In the genomic region with DNA sequence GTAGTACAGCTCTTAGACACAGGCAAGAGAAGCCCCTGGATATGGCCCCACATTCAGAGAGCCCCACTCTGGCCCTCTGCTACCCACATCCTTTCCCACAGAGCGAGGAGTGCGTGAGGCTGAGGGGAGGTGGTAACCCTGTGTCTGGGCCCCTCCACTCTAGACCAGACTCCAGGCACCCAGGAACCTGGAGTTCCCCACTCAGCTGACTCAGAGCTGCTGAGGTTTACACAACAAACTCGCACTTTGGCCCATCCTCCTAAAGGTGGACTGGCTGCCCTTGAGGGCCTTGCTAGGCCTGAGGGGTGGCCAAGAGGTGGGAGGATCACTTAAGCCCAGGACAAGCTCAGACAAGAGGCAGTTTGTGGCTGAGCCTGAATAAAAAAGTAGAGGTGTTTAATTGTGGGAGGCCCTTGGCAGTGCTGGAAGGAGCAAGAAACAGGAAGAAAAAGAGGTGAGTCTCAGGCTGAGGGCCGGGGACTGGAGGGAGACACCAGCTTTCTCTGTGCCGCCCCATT, we compare ENCODE assay signal across 1 cellular context.
TF ChIP-seq lines count a peak whose summit lies in the region.

No MANE protein-coding gene starts in this region.

TF ChIP-seq in liver, 16 proteins besides CTCF, POLR2A, EP300 and RAD21 (continued from another document):
- TF ChIP-seq, protein P1, sequence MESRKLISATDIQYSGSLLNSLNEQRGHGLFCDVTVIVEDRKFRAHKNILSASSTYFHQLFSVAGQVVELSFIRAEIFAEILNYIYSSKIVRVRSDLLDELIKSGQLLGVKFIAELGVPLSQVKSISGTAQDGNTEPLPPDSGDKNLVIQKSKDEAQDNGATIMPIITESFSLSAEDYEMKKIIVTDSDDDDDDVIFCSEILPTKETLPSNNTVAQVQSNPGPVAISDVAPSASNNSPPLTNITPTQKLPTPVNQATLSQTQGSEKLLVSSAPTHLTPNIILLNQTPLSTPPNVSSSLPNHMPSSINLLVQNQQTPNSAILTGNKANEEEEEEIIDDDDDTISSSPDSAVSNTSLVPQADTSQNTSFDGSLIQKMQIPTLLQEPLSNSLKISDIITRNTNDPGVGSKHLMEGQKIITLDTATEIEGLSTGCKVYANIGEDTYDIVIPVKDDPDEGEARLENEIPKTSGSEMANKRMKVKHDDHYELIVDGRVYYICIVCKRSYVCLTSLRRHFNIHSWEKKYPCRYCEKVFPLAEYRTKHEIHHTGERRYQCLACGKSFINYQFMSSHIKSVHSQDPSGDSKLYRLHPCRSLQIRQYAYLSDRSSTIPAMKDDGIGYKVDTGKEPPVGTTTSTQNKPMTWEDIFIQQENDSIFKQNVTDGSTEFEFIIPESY (IDR thresholded peaks at IDR 0.05) = no peak
TF ChIP-seq in liver: peak in this region for 7.
